13 cellular contexts compared by ENCODE assay signal in genomic region chr4:17055788-17056187, GRCh38.
DNase-seq lines count a peak whose midpoint lies in the region; ATAC-seq, FAIRE-seq and TF ChIP-seq lines count a peak whose summit lies in the region.
"Had no signal": no experiment of that assay in that cellular context is flagged by ENCODE, and none has a peak within 500 bp of the region (broad histone marks: within the 10 kb centered on the region; RNA-seq: fewer than 3 reads in every experiment).

No MANE protein-coding gene starts in this region.

- H3K9ac ChIP-seq in H1 (replicated peaks in 1 of 4; ENCODE audit: extremely low read depth in 1 of 4, low read depth in 3 of 4, low read length in 3 of 4), result no peak overlapping the region

- peak; percentile 91 for DNase-seq in EL
- DNase-seq in MV-4-11 (lab: John Stamatoyannopoulos, UW), result peak; percentile 35
- no peak for DNase-seq in H1 (ENCODE audit: low read depth in 1 of 2, low spot score in 2 of 2)
- peak; percentile 78 for DNase-seq in non-pigmented ciliary epithelial cell (ENCODE audit: low read depth)
- DNase-seq in Calu3, result no peak
- DNase-seq in hepatocyte (ENCODE audit: low spot score), result no peak
- DNase-seq: activated T-cell treated with anti-CD3 and anti-CD28 coated beads, Interleukin-2, amount 50 U/mL, for 4 hours; COR-L47; NCI-H446 had no signal

- H2AFZ ChIP-seq in H1 (ENCODE audit: low read length) (no peak overlapping the region), hepatocyte (no peak overlapping the region)

- H3K79me1 ChIP-seq in H1 (ENCODE audit: low read depth, low read length), result no peaks in the 10 kb centered on the region

- no peak overlapping the region for H3K14ac ChIP-seq in H1 (ENCODE audit: insufficient read length)

- no peak overlapping the region for H3K27ac ChIP-seq in H1 (ENCODE audit: low read depth, low read length)
- H3K27ac ChIP-seq in hepatocyte, result no peak overlapping the region

- no peak for TF ChIP-seq POLR2A in H1 (IDR thresholded peaks at IDR 0.05; ENCODE audit: control extremely low read depth in 1 of 2, low read depth in 2 of 2, low read length in 2 of 2)

- H3K4ac ChIP-seq in H1 (replicated peaks; ENCODE audit: insufficient read length, low read depth, low read length), result no peak overlapping the region

- no peak overlapping the region for H3K27ac Mint-ChIP-seq in Calu3 (ENCODE audit: unreplicated experiment)

- H3K4me3 Mint-ChIP-seq in Calu3 (ENCODE audit: low read depth, unreplicated experiment), result no peak overlapping the region
- H3K4me3 Mint-ChIP-seq: activated T-cell treated with anti-CD3 and anti-CD28 coated beads, Interleukin-2, amount 50 U/mL, for 4 hours; nephron had no signal

- no peaks in the 10 kb centered on the region; a peak in 1 of 7 replicates for H3K27me3 ChIP-seq in H1 (replicated peaks in 1 of 4; ENCODE audit: control insufficient read depth in 3 of 4, extremely low read depth in 1 of 4, insufficient read depth in 3 of 4, low read length in 3 of 4)
- no peaks in the 10 kb centered on the region for H3K27me3 ChIP-seq in hepatocyte

- H3K9me2 ChIP-seq in hepatocyte (replicated peaks; ENCODE audit: insufficient read depth), result no peaks in the 10 kb centered on the region

- H3K4me2 ChIP-seq in H1 (ENCODE audit: insufficient read depth in 1 of 2, low read depth in 2 of 2, low read length in 2 of 2), result no peak overlapping the region
- H3K4me2 ChIP-seq in hepatocyte, result no peak overlapping the region

- TF ChIP-seq CTCF in H1 (IDR thresholded peaks at IDR 0.05; ENCODE audit: control extremely low read depth in 1 of 3, insufficient read depth in 1 of 3, low read depth in 1 of 3, low read length in 3 of 3), result no peak
- no peak for TF ChIP-seq CTCF in Calu3 (IDR thresholded peaks at IDR 0.05; ENCODE audit: unreplicated experiment)
- no peak for TF ChIP-seq CTCF in hepatocyte (IDR thresholded peaks at IDR 0.05; ENCODE audit: poor library complexity)

- H2BK20ac ChIP-seq in H1 (ENCODE audit: low read length), result no peak overlapping the region

- no TSS peak for BruUV-seq in Calu3 (replicated peaks; lab: Mats Ljungman, UMichigan)

- H3K18ac ChIP-seq in H1 (ENCODE audit: extremely low read depth, low read length), result no peak overlapping the region

- H3K56ac ChIP-seq in H1 (replicated peaks; ENCODE audit: insufficient read length, low read depth, low read length), result no peak overlapping the region

- no peak overlapping the region for H4K5ac ChIP-seq in H1 (ENCODE audit: insufficient read length, low read depth, low read length)

- no peaks in the 10 kb centered on the region for H3K9me3 Mint-ChIP-seq in Calu3 (ENCODE audit: low read depth, unreplicated experiment)
- H3K9me3 Mint-ChIP-seq: activated T-cell treated with anti-CD3 and anti-CD28 coated beads, Interleukin-2, amount 50 U/mL, for 4 hours; nephron had no signal

- intact Hi-C loops in Calu3 (cut with micrococcal nuclease; ENCODE audit: unreplicated experiment), result no loop called here

- FAIRE-seq in H1 (lab: Jason Lieb, UNC), result no peak
- FAIRE-seq: GM12878 had no signal

- no peak overlapping the region for H2BK120ac ChIP-seq in H1 (replicated peaks; ENCODE audit: low read depth, low read length)

- no peak overlapping the region for H3K23ac ChIP-seq in H1 (ENCODE audit: insufficient read length)

- H2BK12ac ChIP-seq in H1 (ENCODE audit: low read depth, low read length), result no peak overlapping the region

- H2AK5ac ChIP-seq in H1 (ENCODE audit: low read depth, low read length), result no peak overlapping the region

- no peaks in the 10 kb centered on the region for H3K4me1 Mint-ChIP-seq in Calu3 (ENCODE audit: low read depth, unreplicated experiment)

- no peaks in the 10 kb centered on the region for H3K36me3 Mint-ChIP-seq in Calu3 (ENCODE audit: insufficient read depth, unreplicated experiment)

- H3K79me2 ChIP-seq in H1 (ENCODE audit: control insufficient read depth in 1 of 2, insufficient read depth in 2 of 2, low read length in 2 of 2), result no peaks in the 10 kb centered on the region
- H3K79me2 ChIP-seq in hepatocyte, result no peaks in the 10 kb centered on the region

- H3K23me2 ChIP-seq in H1 (ENCODE audit: low read depth, low read length), result no peaks in the 10 kb centered on the region

- H4K8ac ChIP-seq in H1 (ENCODE audit: extremely low read depth, insufficient read depth, low read length), result no peak overlapping the region

- TF ChIP-seq RAD21 in H1 (IDR thresholded peaks at IDR 0.05 in 1 of 2, conservative IDR thresholded peaks at IDR 0.05 in 1 of 2; ENCODE audit: low read depth in 2 of 2, low read length in 2 of 2), result no peak

- H4K20me1 ChIP-seq in H1 (replicated peaks in 1 of 2; ENCODE audit: control insufficient read depth in 1 of 2, insufficient read depth in 2 of 2, low read length in 2 of 2) (no peaks in the 10 kb centered on the region), hepatocyte (ENCODE audit: insufficient read depth, poor library complexity, severe bottlenecking) (no peaks in the 10 kb centered on the region)

- H3K4me1 ChIP-seq in H1 (replicated peaks in 1 of 4; ENCODE audit: control insufficient read depth in 3 of 4, insufficient read depth in 4 of 4, low read length in 3 of 4), result no peaks in the 10 kb centered on the region
- peaks cover 14% of the 10 kb centered on the region for H3K4me1 ChIP-seq in hepatocyte (ENCODE audit: insufficient read depth)

- H2BK5ac ChIP-seq in H1 (ENCODE audit: low read depth, low read length), result no peak overlapping the region

- H2BK15ac ChIP-seq in H1 (ENCODE audit: low read length), result no peak overlapping the region

- no peaks in the 10 kb centered on the region for H3K27me3 Mint-ChIP-seq in Calu3 (ENCODE audit: unreplicated experiment)

- 90% methylated on average over 2 of the region's 2 CpGs; no CpG with 5 or more reads in 1 of the 2 experiments for WGBS in H1 (ENCODE audit: extremely low coverage in 1 of 2, insufficient coverage in 1 of 2, insufficient read length in 1 of 2, insufficient replicate concordance in 2 of 2, low coverage in 1 of 2, low lambda C conversion rate in 2 of 2, missing lambda C conversion rate in 1 of 2), 2 experiments
- WGBS in hepatocyte (ENCODE audit: low lambda C conversion rate, missing lambda C conversion rate), result 82% methylated on average over 2 of the region's 2 CpGs

- no peak overlapping the region for H3K4me3 ChIP-seq in H1 (ENCODE audit: extremely low read depth in 1 of 4, insufficient read depth in 2 of 4, low read depth in 3 of 4, low read length in 4 of 4)
- H3K4me3 ChIP-seq in hepatocyte, result no peak overlapping the region
- H3K4me3 ChIP-seq: GM12878 had no signal

- no peaks in the 10 kb centered on the region for H3K9me3 ChIP-seq in H1 (ENCODE audit: insufficient read depth in 2 of 2, low read depth in 1 of 2, low read length in 1 of 2)
- no peaks in the 10 kb centered on the region for H3K9me3 ChIP-seq in hepatocyte (ENCODE audit: low read depth)

- TF ChIP-seq EP300 in H1 (IDR thresholded peaks at IDR 0.05; ENCODE audit: borderline replicate concordance in 1 of 2, low read depth in 2 of 2, low read length in 2 of 2), result no peak

- ATAC-seq in GM18502 (IDR thresholded peaks at IDR 0.05; ENCODE audit: poor library complexity, unreplicated experiment) (no peak), GM19397 (IDR thresholded peaks at IDR 0.05; ENCODE audit: unreplicated experiment) (no peak)
- ATAC-seq: activated T-cell treated with anti-CD3 and anti-CD28 coated beads, Interleukin-2, amount 50 U/mL, for 4 hours; GM12878 had no signal

- POLR2A ChIA-PET in H1 (lab: Charles Lee; ENCODE audit: partially characterized antibody), result no interaction called here

- H4K91ac ChIP-seq in H1 (replicated peaks; ENCODE audit: insufficient read length, low read length), result no peak overlapping the region

- H3K36me3 ChIP-seq in H1 (ENCODE audit: control insufficient read depth in 2 of 4, insufficient read depth in 4 of 4, low read length in 3 of 4) (no peaks in the 10 kb centered on the region), hepatocyte (replicated peaks; ENCODE audit: insufficient read depth, low read depth) (no peaks in the 10 kb centered on the region)

- CTCF ChIA-PET in H1 (lab: Charles Lee; ENCODE audit: partially characterized antibody) (no interaction called here), Calu3 (lab: Charles Lee) (no interaction called here)

TF ChIP-seq in H1, 55 proteins besides CTCF, POLR2A, EP300 and RAD21:
- TF ChIP-seq RBBP5 (IDR thresholded peaks at IDR 0.05; ENCODE audit: borderline replicate concordance, low read depth, low read length), result no peak
- no peak for TF ChIP-seq RFX5 (IDR thresholded peaks at IDR 0.05; ENCODE audit: borderline replicate concordance, low read depth, low read length)
- TF ChIP-seq ASH2L (IDR thresholded peaks at IDR 0.05; ENCODE audit: low read length), result no peak
- TF ChIP-seq NRF1 (IDR thresholded peaks at IDR 0.05; ENCODE audit: low read depth, low read length), result no peak
- TF ChIP-seq CEBPB (IDR thresholded peaks at IDR 0.05; ENCODE audit: low read depth, low read length), result peak; percentile 31; the same call in 1 of the 2 replicates
- 0 out of 2 replicates have a peak, but pooled peaks have one; percentile 34 for TF ChIP-seq JUND (IDR thresholded peaks at IDR 0.05; ENCODE audit: low read length)
- TF ChIP-seq FOSL1 (IDR thresholded peaks at IDR 0.05; ENCODE audit: insufficient read depth, low read depth, low read length), result no peak
- no peak for TF ChIP-seq CTBP2 (IDR thresholded peaks at IDR 0.05; ENCODE audit: borderline replicate concordance, insufficient read depth, insufficient read length, low read length)
- no peak for TF ChIP-seq ZNF274 (IDR thresholded peaks at IDR 0.05; ENCODE audit: borderline replicate concordance, extremely low read depth, low read length)
- TF ChIP-seq HDAC6 (IDR thresholded peaks at IDR 0.05; ENCODE audit: low read depth, low read length), result no peak
- TF ChIP-seq PHF8 (conservative IDR thresholded peaks at IDR 0.05; ENCODE audit: low read depth, low read length), result no peak
- no peak for TF ChIP-seq TEAD4 (IDR thresholded peaks at IDR 0.05; ENCODE audit: low read depth, low read length)
- no peak for TF ChIP-seq KDM4A (IDR thresholded peaks at IDR 0.05; ENCODE audit: low read depth, low read length, severe bottlenecking)
- no peak for TF ChIP-seq RNF2 (IDR thresholded peaks at IDR 0.05; ENCODE audit: borderline replicate concordance, low read depth, low read length, missing control alignments, poor library complexity, severe bottlenecking)
- no peak for TF ChIP-seq HDAC2 (IDR thresholded peaks at IDR 0.05; ENCODE audit: borderline replicate concordance in 1 of 2, low read depth in 2 of 2, low read length in 2 of 2)
- TF ChIP-seq EZH2 (IDR thresholded peaks at IDR 0.05; ENCODE audit: low read depth, low read length, severe bottlenecking), result no peak

Comparison
In these comparisons a context has a peak if more than half of its experiments do, and no peak if none do; other contexts are left out.
1. DNase-seq: peak in EL (single experiment), MV-4-11 (single experiment) and non-pigmented ciliary epithelial cell (single experiment); none in H1 (0 of 2), Calu3 (single experiment) and hepatocyte (single experiment).